Comparison of ENCODE assay signal across 23 cellular contexts in the genomic region with DNA sequence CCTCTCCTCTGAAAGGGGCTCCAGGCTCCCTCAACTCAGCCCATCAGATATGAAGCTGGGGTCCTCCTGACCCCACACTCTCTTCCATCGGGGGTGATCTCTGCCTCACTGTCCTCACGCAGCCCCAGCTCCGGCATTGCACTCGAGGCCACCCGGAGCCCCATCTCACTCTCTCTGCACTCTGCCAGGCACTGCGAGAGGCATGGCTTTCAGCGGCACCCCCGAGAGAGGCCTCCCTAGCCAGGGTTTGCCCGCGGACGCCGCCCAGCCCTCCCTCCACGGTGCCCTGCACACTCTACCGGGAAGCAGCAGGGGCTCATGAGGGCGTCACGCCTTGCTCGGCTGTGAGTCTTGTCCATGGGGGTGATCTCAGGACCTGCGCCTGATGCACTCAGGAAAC.
"Had no signal": no experiment of that assay in that cellular context is flagged by ENCODE, and none has a peak within 500 bp of the region (broad histone marks: within the 10 kb centered on the region; RNA-seq: fewer than 3 reads in every experiment).

No MANE protein-coding gene starts in this region.

- H3K27me3 ChIP-seq: ascending aorta, cardiac muscle cell, hepatocyte, tibial nerve, uterus had no signal

- H3K27ac ChIP-seq: ascending aorta, cardiac muscle cell, gastroesophageal sphincter, hepatocyte, suprapubic skin, tibial nerve, uterus had no signal

- H3K36me3 ChIP-seq: ascending aorta, cardiac muscle cell, gastroesophageal sphincter, suprapubic skin, tibial nerve, uterus had no signal

- H2AFZ ChIP-seq: hepatocyte had no signal

- H3K4me2 ChIP-seq: hepatocyte had no signal

- DNase-seq: activated CD4-positive, alpha-beta T cell treated with anti-CD3 and anti-CD28 coated beads for 1 hour; activated CD4-positive, alpha-beta T cell treated with anti-CD3 and anti-CD28 coated beads, Interleukin-2, amount 50 U/mL, for 1 hour; activated CD8-positive, alpha-beta T cell treated with anti-CD3 and anti-CD28 coated beads for 36 hours; activated gamma-delta T cell; activated naive CD4-positive, alpha-beta T cell treated with anti-CD3 and anti-CD28 coated beads, Interleukin-2, amount 10 ng/mL, durations not matched to agents 7 days and 5 days; activated naive CD8-positive, alpha-beta T cell treated with anti-CD3 and anti-CD28 coated beads, Interleukin-2, amount 10 ng/mL, durations not matched to agents 7 days and 5 days; activated T-cell treated with anti-CD3 and anti-CD28 coated beads, Interleukin-2, amount 50 U/mL, for 1 hour; cortex of kidney; effector memory CD8-positive, alpha-beta T cell; left colon; naive thymus-derived CD8-positive, alpha-beta T cell; occipital lobe; stimulated activated naive CD4-positive, alpha-beta T cell; T-helper 2 cell; uterus had no signal

- H3K79me2 ChIP-seq: hepatocyte had no signal

- H3K9me3 ChIP-seq: suprapubic skin, uterus had no signal

- H3K4me1 ChIP-seq: ascending aorta, gastroesophageal sphincter, suprapubic skin, tibial nerve, uterus had no signal

- FAIRE-seq: endothelial cell of umbilical vein, keratinocyte had no signal

- H3K4me3 ChIP-seq: ascending aorta, cardiac muscle cell, gastroesophageal sphincter, hepatocyte, suprapubic skin, tibial nerve, uterus had no signal
